8 cellular contexts compared by ENCODE assay signal in genomic region chr11:126061707-126062678, GRCh38. TPM values are rescaled to one million over a fixed set of nuclear protein-coding genes. Genes with fewer than 3 reads are reported as not detected.
A peak's percentile ranks its signal among the peaks of the same experiment; 100 is the strongest.
DNase-seq lines count a peak whose midpoint lies in the region; ATAC-seq and TF ChIP-seq lines count a peak whose summit lies in the region.

No MANE protein-coding gene starts in this region.

- intact Hi-C loops in mammary epithelial cell (cut with micrococcal nuclease): loop anchor here (1.0 to 5.0 kb wide), 4 partner anchors 120 to 205 kb away; partner anchors contain the start of genes FOXRED1 and SRPRA

- peak overlapping the region; percentile 23; the same call in 1 of the 2 replicates for H3K9ac ChIP-seq in HUES48 (ENCODE audit: low read depth, low read length)
- no peak overlapping the region for H3K9ac ChIP-seq in mammary epithelial cell (ENCODE audit: insufficient read depth, low read length)

- TF ChIP-seq CTCF in mammary epithelial cell (conservative IDR thresholded peaks at IDR 0.05 in 1 of 2, IDR thresholded peaks at IDR 0.05 in 1 of 2; ENCODE audit: extremely low read depth in 1 of 2, insufficient read depth in 1 of 2, low read depth in 1 of 2, low read length in 2 of 2) (peak; percentile 62 to 91), kidney epithelial cell (IDR thresholded peaks at IDR 0.05; ENCODE audit: insufficient read depth, low read length, poor library complexity, severe bottlenecking) (peak; percentile 72)

- H3K4me2 ChIP-seq in mammary epithelial cell (ENCODE audit: insufficient read depth, low read depth, low read length): peak overlapping the region; percentile 96

- peak overlapping the region; percentile 99 for H2AFZ ChIP-seq in mammary epithelial cell (ENCODE audit: low read depth, low read length)

- no peak for ATAC-seq in GM18861 (IDR thresholded peaks at IDR 0.05; ENCODE audit: unreplicated experiment)

- in situ Hi-C loops in mammary epithelial cell (cut with MboI; ENCODE audit: low sequenced_read_pairs in 2 of 2): loop anchor here in 1 of 2 donors (25.0 kb wide), 1 partner anchor 125 kb away; the partner anchor contains the start of gene VSIG10L2

- H3K4me1 ChIP-seq in HUES48 (ENCODE audit: control insufficient read depth, insufficient read depth, low read length): peaks cover 28% of the 10 kb centered on the region
- H3K4me1 ChIP-seq in mammary epithelial cell (ENCODE audit: insufficient read depth, low read length): peaks cover 4% of the 10 kb centered on the region

- DNase-seq in NCI-H82 (lab: John Stamatoyannopoulos, UW) (peak; percentile 74), NCI-H82 treated with DMSO at 0.1 percent for 48 hours (lab: John Stamatoyannopoulos, UW; ENCODE audit: unreplicated experiment) (no peak), SHP77 (lab: John Stamatoyannopoulos, UW) (peak; percentile 19 to 67), mammary epithelial cell (peak; percentile 35), kidney epithelial cell (ENCODE audit: low read depth) (no peak)
- DNase-seq in stimulated activated CD4-positive, alpha-beta T cell treated with anti-CD3 and anti-CD28 coated beads, Interleukin-15, amount 100 ng/mL, for 48 hours (ENCODE audit: low read depth in 2 of 2): peak; percentile 4 to 19

- no TSS peak for BruUV-seq in mammary epithelial cell (replicated peaks; lab: Mats Ljungman, UMichigan)

- H3K4me3 ChIP-seq in HUES48 (ENCODE audit: low read depth, low read length): peak overlapping the region; percentile 70
- H3K4me3 ChIP-seq in mammary epithelial cell (replicated peaks in 1 of 3; ENCODE audit: insufficient read depth in 1 of 3, low read depth in 2 of 3, low read length in 3 of 3): peak overlapping the region; percentile 38 to 67 (median 56)
- peak overlapping the region; percentile 50 for H3K4me3 ChIP-seq in kidney epithelial cell (ENCODE audit: low read depth, low read length)

- H3K9me3 ChIP-seq in HUES48 (ENCODE audit: control insufficient read depth, insufficient read depth, low read length): no peaks in the 10 kb centered on the region
- no peaks in the 10 kb centered on the region for H3K9me3 ChIP-seq in mammary epithelial cell (replicated peaks; ENCODE audit: insufficient read depth, low read length)

- H3K79me2 ChIP-seq in mammary epithelial cell (ENCODE audit: insufficient read depth, low read length): no peaks in the 10 kb centered on the region

- H4K20me1 ChIP-seq in mammary epithelial cell (ENCODE audit: insufficient read depth, low read length): no peaks in the 10 kb centered on the region

- dilution Hi-C loops in mammary epithelial cell (cut with HindIII; ENCODE audit: low sequenced_read_pairs): no loop called here

- H3K36me3 ChIP-seq in HUES48 (ENCODE audit: control insufficient read depth, insufficient read depth, low read length): no peaks in the 10 kb centered on the region
- H3K36me3 ChIP-seq in mammary epithelial cell (ENCODE audit: insufficient read depth, low read length): no peaks in the 10 kb centered on the region
- H3K36me3 ChIP-seq in kidney epithelial cell (ENCODE audit: control insufficient read depth, insufficient read depth, low read length): no peaks in the 10 kb centered on the region

- CTCF ChIA-PET in mammary epithelial cell (lab: Charles Lee; ENCODE audit: low non-redundant PET): interaction anchor here (0.5 to 1.5 kb wide), 2 partner anchors 32 to 119 kb away, joined by 4 to 11 read pairs; no protein-coding TSS in a partner anchor

- WGBS in mammary epithelial cell (ENCODE audit: low coverage, missing lambda C conversion rate): 2% methylated on average over 19 of the region's 57 CpGs

- H3K27ac ChIP-seq in HUES48 (ENCODE audit: low read depth, low read length) (peak overlapping the region; percentile 50), mammary epithelial cell (ENCODE audit: insufficient read depth, low read depth, low read length) (no peak overlapping the region)

- no peaks in the 10 kb centered on the region for H3K27me3 ChIP-seq in HUES48 (ENCODE audit: control insufficient read depth, insufficient read depth, low read length)
- no peaks in the 10 kb centered on the region for H3K27me3 ChIP-seq in mammary epithelial cell (ENCODE audit: insufficient read depth, low read length)
- H3K27me3 ChIP-seq in kidney epithelial cell (ENCODE audit: control insufficient read depth, insufficient read depth, low read length): no peaks in the 10 kb centered on the region

RNA-seq across cellular contexts. Expression of gene CDON, which starts 0.7 kb away (rescaled TPM):
- total RNA-seq in mammary epithelial cell (1 to 10 TPM; 1.9 to 3.8 TPM), kidney epithelial cell (8.1 and 10.4 TPM in 2 replicates)
- 1.6 TPM for polyA plus RNA-seq in mammary epithelial cell
- polyA minus RNA-seq in mammary epithelial cell: not detected

Comparison
In these comparisons a context has a peak if more than half of its experiments do, and no peak if none do; other contexts are left out.
1. DNase-seq: peak in NCI-H82 (single experiment), SHP77 (2 of 2), mammary epithelial cell (single experiment) and stimulated activated CD4-positive, alpha-beta T cell treated with anti-CD3 and anti-CD28 coated beads, Interleukin-15, amount 100 ng/mL, for 48 hours (2 of 2); none in NCI-H82 treated with DMSO at 0.1 percent for 48 hours (single experiment) and kidney epithelial cell (single experiment).
2. Peak in every context shown above with its lines, with median percentiles within 50 percentile points of each other: H3K4me3 ChIP-seq.